8 cellular contexts compared by ENCODE assay signal in genomic region chr9:121498150-121498486, GRCh38. TPM values are rescaled to one million over a fixed set of nuclear protein-coding genes. Genes with fewer than 3 reads are reported as not detected.
DNase-seq lines count a peak whose midpoint lies in the region; ATAC-seq, FAIRE-seq and TF ChIP-seq lines count a peak whose summit lies in the region.

No MANE protein-coding gene starts in this region.

- peaks cover 0 to 6% (median 0%) of the 10 kb centered on the region in 12 donors for H3K9me3 ChIP-seq in heart left ventricle

- H3K9me3 Mint-ChIP-seq in progenitor cell of endocrine pancreas (ENCODE audit: low read depth): peaks cover 9% of the 10 kb centered on the region

- no peaks in the 10 kb centered on the region for H3K36me3 Mint-ChIP-seq in progenitor cell of endocrine pancreas (ENCODE audit: insufficient read depth)

- TF ChIP-seq CTCF in heart left ventricle (IDR thresholded peaks at IDR 0.05): peak; percentile 52 to 79 (median 64)
- peak; percentile 68 for TF ChIP-seq CTCF in progenitor cell of endocrine pancreas (IDR thresholded peaks at IDR 0.05; ENCODE audit: unreplicated experiment)

- ATAC-seq in heart left ventricle: peak; percentile 33 to 70 (median 58)

- WGBS in heart left ventricle, 4 donors: 3 to 6% (median 4%) methylated on average over 4 of the region's 4 CpGs

- peak overlapping the region in 11 of 12 donors; percentile 53 to 85 (median 69) for H3K4me3 ChIP-seq in heart left ventricle

- H3K36me3 ChIP-seq in heart left ventricle: no peaks in the 10 kb centered on the region

- no peak overlapping the region for H3K27ac Mint-ChIP-seq in progenitor cell of endocrine pancreas

- FAIRE-seq in H54 (lab: Jason Lieb, UNC): peak; percentile 82

- H3K4me1 ChIP-seq in heart left ventricle: peaks cover 0 to 60% (median 18%) of the 10 kb centered on the region in 12 donors

- intact Hi-C loops in heart left ventricle (cut with DNase I): loop anchor here (1.0 to 5.0 kb wide), 8 partner anchors 31 to 39 kb away; no protein-coding TSS in a partner anchor

- no peak for TF ChIP-seq POLR2A in H54 (IDR thresholded peaks at IDR 0.05; ENCODE audit: low read depth, low read length)
- no peak for TF ChIP-seq POLR2A in heart left ventricle (IDR thresholded peaks at IDR 0.05)

- peak overlapping the region; percentile 61 for H3K4me3 Mint-ChIP-seq in progenitor cell of endocrine pancreas (ENCODE audit: low read depth)

- peak overlapping the region in 9 of 12 donors; percentile 7 to 95 (median 85) for H3K27ac ChIP-seq in heart left ventricle

- H3K27me3 ChIP-seq in heart left ventricle: peaks cover 0 to 3% (median 0%) of the 10 kb centered on the region in 9 donors

- peaks cover 66% of the 10 kb centered on the region for H3K27me3 Mint-ChIP-seq in progenitor cell of endocrine pancreas

- peak; percentile 39 for DNase-seq in GDM1 (lab: John Stamatoyannopoulos, UW)
- DNase-seq in H54 (ENCODE audit: insufficient read length, low spot score): peak; percentile 99
- DNase-seq in Kasumi-1 (lab: John Stamatoyannopoulos, UW): peak; percentile 90 to 92
- DNase-seq in OCI-M1 (lab: John Stamatoyannopoulos, UW): peak; percentile 87
- peak; percentile 7 for DNase-seq in activated naive CD8-positive, alpha-beta T cell treated with anti-CD3 and anti-CD28 coated beads, Interleukin-2, amount 50 U/mL, for 16 hours (ENCODE audit: low read depth, low spot score)
- DNase-seq in heart left ventricle: peak in 3 of 5 donors; percentile 56 to 75 (median 61)
- DNase-seq in progenitor cell of endocrine pancreas (ENCODE audit: low spot score, unreplicated experiment): peak; percentile 42
- DNase-seq in NK-92 treated with Interleukin-12 subunit alpha and Interleukin-12 subunit beta, amount 100 ng/mL, for 24 hours (lab: John Stamatoyannopoulos, UW): no peak

- H3K4me1 Mint-ChIP-seq in progenitor cell of endocrine pancreas (ENCODE audit: low read depth): peaks cover 13% of the 10 kb centered on the region

RNA-seq across cellular contexts. Expression of gene GGTA1, which starts 1.5 kb away (rescaled TPM):
- total RNA-seq in heart left ventricle (10 to 100 TPM in 4 of 9 donors, 1 to 10 TPM in 5; 1.9 to 47.7 (median 8.0) TPM), progenitor cell of endocrine pancreas (not detected in 2 replicates)
- polyA plus RNA-seq in heart left ventricle: 10 to 100 TPM in 1 of 2 donors, 1 to 10 TPM in 1; 1.8 to 23.9 TPM
